16 cellular contexts compared by ENCODE assay signal in the genomic region with DNA sequence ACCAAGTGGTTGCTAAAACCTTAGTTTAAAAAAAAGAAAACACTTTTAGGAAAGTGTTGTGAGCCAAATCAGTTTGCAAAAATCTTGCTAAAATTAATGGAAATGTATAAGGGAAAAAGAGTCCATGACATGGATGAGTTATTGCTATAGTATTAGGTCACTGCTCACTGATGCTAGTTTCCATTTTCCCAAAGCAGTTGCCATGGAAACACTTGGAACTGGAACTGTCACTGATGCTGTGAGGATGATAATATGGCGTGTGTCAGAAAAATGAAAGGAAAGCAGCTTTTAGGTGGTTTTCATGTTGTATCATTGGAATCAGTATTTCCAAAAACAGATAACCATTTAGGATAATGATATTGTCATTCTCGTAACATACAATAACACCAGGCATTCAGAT.
"Had no signal": no experiment of that assay in that cellular context is flagged by ENCODE, and none has a peak within 500 bp of the region (broad histone marks: within the 10 kb centered on the region; RNA-seq: fewer than 3 reads in every experiment).

No MANE protein-coding gene starts in this region.

- H3K27ac ChIP-seq: breast epithelium, heart right ventricle, left ventricle myocardium inferior, prostate gland, tibial artery, WERI-Rb-1 had no signal

- H3K27me3 ChIP-seq: breast epithelium, heart right ventricle, tibial artery had no signal

- H3K9me3 ChIP-seq: breast epithelium, heart right ventricle, left ventricle myocardium inferior, prostate gland, tibial artery had no signal

- H3K36me3 ChIP-seq: breast epithelium, prostate gland, WERI-Rb-1 had no signal

- H3K4me3 ChIP-seq: breast epithelium, heart right ventricle, left ventricle myocardium inferior, prostate gland, tibial artery had no signal

- H3K4me1 ChIP-seq: breast epithelium, prostate gland, tibial artery had no signal

- FAIRE-seq: astrocyte had no signal

- DNase-seq: activated CD4-positive, alpha-beta T cell treated with anti-CD3 and anti-CD28 coated beads, Interleukin-2, amount 50 U/mL, for 1 hour; activated CD4-positive, CD25-positive, alpha-beta regulatory T cell treated with anti-CD3 and anti-CD28 coated beads, Interleukin-2, amount 50 U/mL, for 72 hours; activated CD8-positive, alpha-beta memory T cell treated with anti-CD3 and anti-CD28 coated beads, Interleukin-2, amount 50 U/mL, for 4 hours; activated naive CD4-positive, alpha-beta T cell; activated T-cell treated with anti-CD3 and anti-CD28 coated beads, Interleukin-2, amount 50 U/mL, for 24 hours; heart right ventricle; left ventricle myocardium inferior; natural killer cell; right cardiac atrium; stimulated activated CD4-positive, alpha-beta T cell treated with anti-CD3 and anti-CD28 coated beads, Interleukin-4, amount 100 ng/mL, for 24 hours; T-helper 1 cell; tibial artery; WERI-Rb-1 had no signal
